9 cellular contexts compared by ENCODE assay signal in genomic region chr6:127484207-127484858, GRCh38. TPM values are rescaled to one million over a fixed set of nuclear protein-coding genes. Genes with fewer than 3 reads are reported as not detected.
DNase-seq lines count a peak whose midpoint lies in the region; ATAC-seq and TF ChIP-seq lines count a peak whose summit lies in the region.
"Had no signal": no experiment of that assay in that cellular context is flagged by ENCODE, and none has a peak within 500 bp of the region (broad histone marks: within the 10 kb centered on the region; RNA-seq: fewer than 3 reads in every experiment).

No MANE protein-coding gene starts in this region.

- no peaks in the 10 kb centered on the region for H4K20me1 ChIP-seq in hepatocyte (ENCODE audit: insufficient read depth, poor library complexity, severe bottlenecking)

- H3K79me2 ChIP-seq in hepatocyte: no peaks in the 10 kb centered on the region

- no peak overlapping the region for H2AFZ ChIP-seq in hepatocyte

- peaks cover 43% of the 10 kb centered on the region for H3K36me3 Mint-ChIP-seq in T-helper 1 cell treated with Interleukin-12 subunit alpha and Interleukin-12 subunit beta and Interleukin-4 antibody, amounts not matched to agents 30 μg/mL and 1 μg/mL, for 36 hours (ENCODE audit: low read depth)

- peak; percentile 98 for ATAC-seq in GM19397 (IDR thresholded peaks at IDR 0.05; ENCODE audit: unreplicated experiment)
- peak; percentile 99 for ATAC-seq in HG03354 (IDR thresholded peaks at IDR 0.05; ENCODE audit: poor library complexity, severe bottlenecking, unreplicated experiment)

- no peaks in the 10 kb centered on the region for H3K9me3 ChIP-seq in hepatocyte (ENCODE audit: low read depth)
- no peaks in the 10 kb centered on the region for H3K9me3 ChIP-seq in esophagus squamous epithelium

- intact Hi-C loops in esophagus squamous epithelium (cut with DNase I): no loop called here

- H3K4me3 ChIP-seq in hepatocyte (no peak overlapping the region), esophagus squamous epithelium (peak overlapping the region in 2 of 4 donors; percentile 8 to 17)

- no peaks in the 10 kb centered on the region for H3K27me3 Mint-ChIP-seq in T-helper 1 cell treated with Interleukin-12 subunit alpha and Interleukin-12 subunit beta and Interleukin-4 antibody, amounts not matched to agents 30 μg/mL and 1 μg/mL, for 36 hours (ENCODE audit: low read depth)

- H3K27ac Mint-ChIP-seq in T-helper 1 cell treated with Interleukin-12 subunit alpha and Interleukin-12 subunit beta and Interleukin-4 antibody, amounts not matched to agents 30 μg/mL and 1 μg/mL, for 36 hours: peak overlapping the region; percentile 91

- H3K27me3 ChIP-seq in hepatocyte (no peaks in the 10 kb centered on the region), esophagus squamous epithelium (no peaks in the 10 kb centered on the region)

- H3K9me2 ChIP-seq in hepatocyte (replicated peaks; ENCODE audit: insufficient read depth): no peaks in the 10 kb centered on the region

- H3K4me2 ChIP-seq in hepatocyte: peak overlapping the region; percentile 57

- H3K36me3 ChIP-seq in hepatocyte (replicated peaks; ENCODE audit: insufficient read depth, low read depth) (no peaks in the 10 kb centered on the region), esophagus squamous epithelium (no peaks in the 10 kb centered on the region)

- 54% methylated on average over 3 of the region's 3 CpGs for WGBS in hepatocyte (ENCODE audit: low lambda C conversion rate, missing lambda C conversion rate)
- 12 to 18% methylated on average over 3 of the region's 3 CpGs for WGBS in esophagus squamous epithelium, 2 donors

- peak overlapping the region; percentile 54 for H3K4me3 Mint-ChIP-seq in T-helper 1 cell treated with Interleukin-12 subunit alpha and Interleukin-12 subunit beta and Interleukin-4 antibody, amounts not matched to agents 30 μg/mL and 1 μg/mL, for 36 hours

- H3K4me1 ChIP-seq in hepatocyte (ENCODE audit: insufficient read depth) (no peaks in the 10 kb centered on the region), esophagus squamous epithelium (peaks cover 3 to 14% (median 5%) of the 10 kb centered on the region in 3 donors)

- TF ChIP-seq CTCF in hepatocyte (IDR thresholded peaks at IDR 0.05; ENCODE audit: poor library complexity) (no peak), esophagus squamous epithelium (IDR thresholded peaks at IDR 0.05) (no peak)

- H3K27ac ChIP-seq in hepatocyte (peak overlapping the region; percentile 39), esophagus squamous epithelium (no peak overlapping the region)

- DNase-seq in COLO829 (ENCODE audit: low spot score) (peak; percentile 44), hepatocyte (ENCODE audit: low spot score) (no peak), NCI-H69 (lab: John Stamatoyannopoulos, UW) (no peak), esophagus squamous epithelium (lab: John Stamatoyannopoulos, UW) (no peak), NCI-H510A (lab: John Stamatoyannopoulos, UW) (no peak)

- TF ChIP-seq POLR2A in esophagus squamous epithelium (IDR thresholded peaks at IDR 0.05): no peak

- peaks cover 6% of the 10 kb centered on the region for H3K9me3 Mint-ChIP-seq in T-helper 1 cell treated with Interleukin-12 subunit alpha and Interleukin-12 subunit beta and Interleukin-4 antibody, amounts not matched to agents 30 μg/mL and 1 μg/mL, for 36 hours

- peaks cover 39% of the 10 kb centered on the region for H3K4me1 Mint-ChIP-seq in T-helper 1 cell treated with Interleukin-12 subunit alpha and Interleukin-12 subunit beta and Interleukin-4 antibody, amounts not matched to agents 30 μg/mL and 1 μg/mL, for 36 hours (ENCODE audit: low read depth)

RNA-seq across cellular contexts. Expression of gene KIAA0408, which starts 25.1 kb away (rescaled TPM):
- total RNA-seq in hepatocyte (6.4 and 7.4 TPM in 2 replicates), esophagus squamous epithelium (10 to 100 TPM in 1 of 4 donors, 1 to 10 TPM in 1, under 1 TPM in 2; 0.34 to 16.4 (median 2.0) TPM)
- polyA plus RNA-seq in hepatocyte: 1.8 and 2.1 TPM in 2 replicates
- total RNA-seq: pulmonary artery endothelial cell had no signal
